In the genomic region with DNA sequence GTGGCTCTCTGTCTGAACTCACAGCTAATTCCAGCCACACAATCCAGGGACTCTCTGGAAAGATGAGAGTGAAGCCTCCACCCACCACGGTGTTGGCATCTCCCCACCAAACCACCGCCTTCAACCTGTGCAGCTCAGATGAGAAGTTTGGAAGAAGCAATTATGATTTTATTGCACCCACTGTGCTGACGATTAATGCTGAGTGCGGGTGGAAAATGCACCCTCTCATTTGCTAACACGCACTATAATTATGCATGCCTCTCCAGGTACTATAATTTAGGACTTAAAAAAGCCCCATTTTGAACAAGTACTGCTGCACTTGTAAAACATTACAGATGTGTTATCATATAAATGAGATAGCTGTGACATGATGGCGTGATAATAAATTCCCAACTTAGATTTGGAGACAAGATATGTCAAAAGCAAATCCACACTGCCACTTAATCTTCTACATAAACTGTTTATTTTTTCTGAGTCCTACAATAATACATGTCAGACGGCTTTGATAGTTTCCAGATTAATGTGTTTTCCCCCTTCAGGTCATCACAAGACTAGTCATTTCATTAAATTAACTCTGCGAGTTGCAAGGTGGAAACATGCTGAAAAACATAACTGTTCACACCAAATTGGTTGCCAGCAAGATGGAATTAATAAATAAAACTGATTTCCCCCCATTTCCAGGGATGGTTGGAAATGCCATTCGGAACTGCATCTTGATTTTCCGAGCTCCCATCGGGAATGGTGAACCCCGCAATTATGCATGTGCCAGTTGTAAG, we compare ENCODE assay signal across 1 cellular context.
TF ChIP-seq lines count a peak whose summit lies in the region.

No MANE protein-coding gene starts in this region.

TF ChIP-seq in HepG2, 621 proteins besides CTCF, POLR2A, EP300 and RAD21 (continued from another document):
- TF ChIP-seq, protein P1, sequence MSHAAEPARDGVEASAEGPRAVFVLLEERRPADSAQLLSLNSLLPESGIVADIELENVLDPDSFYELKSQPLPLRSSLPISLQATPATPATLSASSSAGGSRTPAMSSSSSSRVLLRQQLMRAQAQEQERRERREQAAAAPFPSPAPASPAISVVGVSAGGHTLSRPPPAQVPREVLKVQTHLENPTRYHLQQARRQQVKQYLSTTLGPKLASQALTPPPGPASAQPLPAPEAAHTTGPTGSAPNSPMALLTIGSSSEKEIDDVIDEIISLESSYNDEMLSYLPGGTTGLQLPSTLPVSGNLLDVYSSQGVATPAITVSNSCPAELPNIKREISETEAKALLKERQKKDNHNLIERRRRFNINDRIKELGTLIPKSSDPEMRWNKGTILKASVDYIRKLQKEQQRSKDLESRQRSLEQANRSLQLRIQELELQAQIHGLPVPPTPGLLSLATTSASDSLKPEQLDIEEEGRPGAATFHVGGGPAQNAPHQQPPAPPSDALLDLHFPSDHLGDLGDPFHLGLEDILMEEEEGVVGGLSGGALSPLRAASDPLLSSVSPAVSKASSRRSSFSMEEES (CRISPR knock-in tag; IDR thresholded peaks at IDR 0.05), result no peak
